Comparison of ENCODE assay signal across 7 cellular contexts in genomic region chr1:12863131-12863880, GRCh38. TPM values are rescaled to one million over a fixed set of nuclear protein-coding genes. Genes with fewer than 3 reads are reported as not detected.
"Had no signal": no experiment of that assay in that cellular context is flagged by ENCODE, and none has a peak within 500 bp of the region (broad histone marks: within the 10 kb centered on the region; RNA-seq: fewer than 3 reads in every experiment).

No MANE protein-coding gene starts in this region.

RNA-seq across cellular contexts. Expression of gene PRAMEF2, which starts 6.4 kb away (rescaled TPM):
- total RNA-seq: GM23248, GM23338, H1, H4, H7, H9, HFFc6 had no signal

RNA-seq across cellular contexts. Expression of gene HNRNPCL1, which starts 14.8 kb away (rescaled TPM):
- total RNA-seq: GM23248, GM23338, H1, H4, H7, H9, HFFc6 had no signal

RNA-seq across cellular contexts. Expression of gene PRAMEF4, which starts 22.7 kb away (rescaled TPM):
- total RNA-seq: GM23248, GM23338, H1, H4, H7, H9, HFFc6 had no signal

RNA-seq across cellular contexts. Expression of gene PRAMEF11, which starts 32.1 kb away (rescaled TPM):
- total RNA-seq: GM23248, GM23338, H1, H4, H7, H9, HFFc6 had no signal

RNA-seq across cellular contexts. Expression of gene PRAMEF10, which starts 34.8 kb away (rescaled TPM):
- total RNA-seq: GM23248, GM23338, H1, H4, H7, H9, HFFc6 had no signal
